Comparison of ENCODE assay signal across 12 cellular contexts in the genomic region with DNA sequence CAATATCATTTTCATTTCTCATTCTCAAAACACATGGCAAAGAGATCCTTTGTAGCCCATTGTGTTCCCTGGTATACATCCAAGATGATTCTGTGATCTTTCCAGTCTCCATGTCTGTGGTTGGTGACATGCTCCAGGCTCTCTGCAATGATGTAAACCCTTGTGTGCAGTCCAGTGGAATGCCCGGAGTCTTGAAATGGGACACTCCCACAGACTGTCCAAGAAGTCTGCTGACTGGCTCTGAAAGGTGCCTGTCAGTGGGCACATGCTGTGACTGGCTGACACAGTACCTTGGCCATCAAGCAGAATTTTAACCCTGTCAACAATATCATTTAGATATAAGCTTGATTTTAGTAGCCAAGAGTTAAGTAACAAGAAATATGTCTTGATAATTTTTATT.
DNase-seq lines count a peak whose midpoint lies in the region; ATAC-seq, FAIRE-seq and TF ChIP-seq lines count a peak whose summit lies in the region.
"Had no signal": no experiment of that assay in that cellular context is flagged by ENCODE, and none has a peak within 500 bp of the region (broad histone marks: within the 10 kb centered on the region; RNA-seq: fewer than 3 reads in every experiment).

No MANE protein-coding gene starts in this region.

- H3K27ac Mint-ChIP-seq in astrocyte (ENCODE audit: unreplicated experiment) (peak overlapping the region; percentile 16), CD14-positive monocyte (peak overlapping the region in 1 of 7 donors; percentile 12)
- H3K27ac Mint-ChIP-seq: activated naive CD8-positive, alpha-beta T cell treated with anti-CD3 and anti-CD28 coated beads, Interleukin-2, amount 10 ng/mL, durations not matched to agents 7 days and 5 days had no signal

- no peak overlapping the region for H3K27ac ChIP-seq in astrocyte (ENCODE audit: low read depth, low read length)
- H3K27ac ChIP-seq in heart right ventricle: peak overlapping the region in 5 of 10 donors; percentile 7 to 67 (median 57)
- H3K27ac ChIP-seq in effector memory CD4-positive, alpha-beta T cell (ENCODE audit: insufficient read depth, low read length, poor library complexity, severe bottlenecking): no peak overlapping the region
- H3K27ac ChIP-seq: HL-60, neutrophil had no signal

- no peak overlapping the region for H2AFZ ChIP-seq in astrocyte (ENCODE audit: low read depth, low read length)

- WGBS in heart right ventricle, 2 donors: 10 to 21% methylated on average over 1 of the region's 1 CpG

- H3K4me1 ChIP-seq in astrocyte (ENCODE audit: insufficient read depth, low read length): no peaks in the 10 kb centered on the region
- peaks cover 0 to 20% (median 14%) of the 10 kb centered on the region in 9 donors for H3K4me1 ChIP-seq in heart right ventricle
- H3K4me1 ChIP-seq in effector memory CD4-positive, alpha-beta T cell (ENCODE audit: control insufficient read depth, insufficient read depth, low read length, poor library complexity, severe bottlenecking): no peaks in the 10 kb centered on the region

- no peak for TF ChIP-seq CTCF in astrocyte (IDR thresholded peaks at IDR 0.05; ENCODE audit: insufficient read depth, low read depth, low read length)
- no peak for TF ChIP-seq CTCF in heart right ventricle (IDR thresholded peaks at IDR 0.05)
- TF ChIP-seq CTCF in retinal pigment epithelial cell (conservative IDR thresholded peaks at IDR 0.05; ENCODE audit: low read depth, low read length): no peak
- TF ChIP-seq CTCF in CD14-positive monocyte (IDR thresholded peaks at IDR 0.05): no peak

- peak; percentile 52 for FAIRE-seq in astrocyte (lab: Jason Lieb, UNC)

- H3K36me3 ChIP-seq in astrocyte (ENCODE audit: insufficient read depth, low read length) (peaks cover 3% of the 10 kb centered on the region), heart right ventricle (no peaks in the 10 kb centered on the region)
- no peaks in the 10 kb centered on the region for H3K36me3 ChIP-seq in effector memory CD4-positive, alpha-beta T cell (ENCODE audit: control insufficient read depth, insufficient read depth, low read length)

- H3K9me3 Mint-ChIP-seq in astrocyte (ENCODE audit: unreplicated experiment): peaks cover 1% of the 10 kb centered on the region
- H3K9me3 Mint-ChIP-seq in CD14-positive monocyte: no peaks in the 10 kb centered on the region
- H3K9me3 Mint-ChIP-seq: activated naive CD8-positive, alpha-beta T cell treated with anti-CD3 and anti-CD28 coated beads, Interleukin-2, amount 10 ng/mL, durations not matched to agents 7 days and 5 days had no signal

- H3K4me2 ChIP-seq in astrocyte (ENCODE audit: low read length): no peak overlapping the region

- no peaks in the 10 kb centered on the region for H3K79me2 ChIP-seq in astrocyte (ENCODE audit: insufficient read depth, low read length)

- H3K4me3 Mint-ChIP-seq in astrocyte (ENCODE audit: unreplicated experiment) (no peak overlapping the region), CD14-positive monocyte (no peak overlapping the region)
- H3K4me3 Mint-ChIP-seq: activated naive CD8-positive, alpha-beta T cell treated with anti-CD3 and anti-CD28 coated beads, Interleukin-2, amount 10 ng/mL, durations not matched to agents 7 days and 5 days had no signal

- H3K9me3 ChIP-seq in astrocyte (ENCODE audit: insufficient read depth, low read depth, low read length): no peaks in the 10 kb centered on the region
- no peaks in the 10 kb centered on the region for H3K9me3 ChIP-seq in heart right ventricle
- H3K9me3 ChIP-seq in effector memory CD4-positive, alpha-beta T cell (ENCODE audit: control insufficient read depth, low read length): no peaks in the 10 kb centered on the region
- H3K9me3 ChIP-seq: neutrophil had no signal

- no peak overlapping the region for H3K4me3 ChIP-seq in astrocyte (ENCODE audit: insufficient read depth, low read depth, low read length)
- H3K4me3 ChIP-seq in heart right ventricle: no peak overlapping the region
- no peak overlapping the region for H3K4me3 ChIP-seq in retinal pigment epithelial cell (ENCODE audit: low read length)
- H3K4me3 ChIP-seq in effector memory CD4-positive, alpha-beta T cell (ENCODE audit: insufficient read depth, low read depth, low read length, poor library complexity, severe bottlenecking): no peak overlapping the region

- H3K27me3 ChIP-seq in astrocyte (ENCODE audit: insufficient read depth, low read length) (no peaks in the 10 kb centered on the region), heart right ventricle (no peaks in the 10 kb centered on the region)
- no peaks in the 10 kb centered on the region for H3K27me3 ChIP-seq in effector memory CD4-positive, alpha-beta T cell (replicated peaks; ENCODE audit: control insufficient read depth, insufficient read depth, low read length, poor library complexity, severe bottlenecking)
- H3K27me3 ChIP-seq: neutrophil had no signal

- intact Hi-C loops in heart right ventricle (cut with DNase I) (no loop called here), CD14-positive monocyte (cut with micrococcal nuclease) (no loop called here)

- H3K9ac ChIP-seq in astrocyte (ENCODE audit: low read length): no peak overlapping the region

- peaks cover 19% of the 10 kb centered on the region for H3K4me1 Mint-ChIP-seq in astrocyte (ENCODE audit: low read depth, unreplicated experiment)
- peaks cover 7% of the 10 kb centered on the region for H3K4me1 Mint-ChIP-seq in CD14-positive monocyte
- H3K4me1 Mint-ChIP-seq: activated naive CD8-positive, alpha-beta T cell treated with anti-CD3 and anti-CD28 coated beads, Interleukin-2, amount 10 ng/mL, durations not matched to agents 7 days and 5 days had no signal

- DNase-seq in GM04503 (ENCODE audit: low read depth) (peak; percentile 91), astrocyte (ENCODE audit: low read depth) (peak; percentile 87), heart right ventricle (peak; percentile 56 to 76), retinal pigment epithelial cell (ENCODE audit: low read depth) (peak; percentile 92), CD14-positive monocyte (ENCODE audit: low spot score) (no peak)
- DNase-seq in activated CD4-positive, CD25-positive, alpha-beta regulatory T cell (lab: John Stamatoyannopoulos, UW): no peak
- no peak for DNase-seq in effector memory CD4-positive, alpha-beta T cell
- DNase-seq: activated naive CD8-positive, alpha-beta T cell treated with anti-CD3 and anti-CD28 coated beads, Interleukin-2, amount 10 ng/mL, durations not matched to agents 7 days and 5 days; SHP77 had no signal

- H3K36me3 Mint-ChIP-seq in astrocyte (ENCODE audit: low read depth, unreplicated experiment): peaks cover 12% of the 10 kb centered on the region
- H3K36me3 Mint-ChIP-seq in CD14-positive monocyte: no peaks in the 10 kb centered on the region
- H3K36me3 Mint-ChIP-seq: activated naive CD8-positive, alpha-beta T cell treated with anti-CD3 and anti-CD28 coated beads, Interleukin-2, amount 10 ng/mL, durations not matched to agents 7 days and 5 days had no signal

- no peaks in the 10 kb centered on the region for H4K20me1 ChIP-seq in astrocyte (ENCODE audit: insufficient read depth, low read length)

- H3K27me3 Mint-ChIP-seq in astrocyte (ENCODE audit: low read depth, unreplicated experiment) (no peaks in the 10 kb centered on the region), CD14-positive monocyte (ENCODE audit: low read depth in 3 of 3) (peaks cover 0 to 5% (median 3%) of the 10 kb centered on the region in 3 donors)

- ATAC-seq in heart right ventricle: peak; percentile 84 to 95 (median 92)
- no peak for ATAC-seq in GM21360 (IDR thresholded peaks at IDR 0.05; ENCODE audit: unreplicated experiment)

Comparison
In these comparisons a context has a peak if more than half of its experiments do, and no peak if none do; other contexts are left out.
1. DNase-seq: peak in GM04503 (single experiment), astrocyte (single experiment), heart right ventricle (2 of 2) and retinal pigment epithelial cell (single experiment); none in activated CD4-positive, CD25-positive, alpha-beta regulatory T cell (0 of 4), CD14-positive monocyte (single experiment) and effector memory CD4-positive, alpha-beta T cell (0 of 3).